In the genomic region with DNA sequence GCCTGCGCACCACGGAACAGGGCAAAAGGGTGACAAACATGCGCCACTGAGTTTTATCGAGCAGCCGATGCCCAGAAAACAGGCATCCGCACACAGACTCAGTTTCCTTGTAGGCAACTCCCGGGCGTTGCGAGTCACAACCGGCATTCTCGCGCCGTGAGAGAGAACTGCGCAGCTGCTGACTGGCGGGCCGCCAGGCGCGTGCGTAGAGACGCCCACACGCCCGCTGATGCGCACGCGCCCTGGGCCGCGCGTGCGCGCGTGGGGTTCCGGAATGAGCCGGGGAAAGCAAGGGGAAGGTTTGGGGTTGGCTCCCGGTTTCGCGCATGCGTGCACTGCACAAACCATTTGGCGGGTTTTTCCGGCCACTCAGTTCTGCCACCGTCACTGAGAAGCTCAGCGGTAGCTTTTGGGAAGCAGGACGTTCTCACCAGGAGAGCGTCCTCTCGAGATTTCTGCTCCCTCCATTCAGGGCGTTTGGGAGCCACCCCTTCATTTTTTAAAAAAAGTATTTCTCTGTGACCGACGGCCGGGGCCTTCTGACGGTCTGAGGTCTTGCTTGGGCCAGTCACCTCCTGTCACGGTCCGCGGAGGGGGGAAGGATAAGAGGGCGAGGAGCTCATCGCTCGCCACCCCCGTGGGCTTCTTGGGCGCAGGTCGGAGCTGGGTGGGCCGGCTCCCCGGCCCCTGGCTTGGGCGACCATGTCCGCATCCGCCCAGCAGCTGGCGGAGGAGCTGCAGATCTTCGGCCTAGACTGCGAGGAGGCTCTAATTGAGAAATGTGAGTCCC, we compare ENCODE assay signal across 8 cellular contexts. TPM values are rescaled to one million over a fixed set of nuclear protein-coding genes. Genes with fewer than 3 reads are reported as not detected.
DNase-seq lines count a peak whose midpoint lies in the region; ATAC-seq and TF ChIP-seq lines count a peak whose summit lies in the region.

A gene with protein sequence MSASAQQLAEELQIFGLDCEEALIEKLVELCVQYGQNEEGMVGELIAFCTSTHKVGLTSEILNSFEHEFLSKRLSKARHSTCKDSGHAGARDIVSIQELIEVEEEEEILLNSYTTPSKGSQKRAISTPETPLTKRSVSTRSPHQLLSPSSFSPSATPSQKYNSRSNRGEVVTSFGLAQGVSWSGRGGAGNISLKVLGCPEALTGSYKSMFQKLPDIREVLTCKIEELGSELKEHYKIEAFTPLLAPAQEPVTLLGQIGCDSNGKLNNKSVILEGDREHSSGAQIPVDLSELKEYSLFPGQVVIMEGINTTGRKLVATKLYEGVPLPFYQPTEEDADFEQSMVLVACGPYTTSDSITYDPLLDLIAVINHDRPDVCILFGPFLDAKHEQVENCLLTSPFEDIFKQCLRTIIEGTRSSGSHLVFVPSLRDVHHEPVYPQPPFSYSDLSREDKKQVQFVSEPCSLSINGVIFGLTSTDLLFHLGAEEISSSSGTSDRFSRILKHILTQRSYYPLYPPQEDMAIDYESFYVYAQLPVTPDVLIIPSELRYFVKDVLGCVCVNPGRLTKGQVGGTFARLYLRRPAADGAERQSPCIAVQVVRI (plus strand): TSS at position 372 of the 790 bp plus-strand sequence. CDS start 331 bp downstream, at position 703.

- H3K27me3 ChIP-seq in right atrium auricular region (no peaks in the 10 kb centered on the region), uterus (no peaks in the 10 kb centered on the region)

- TF ChIP-seq CTCF in right atrium auricular region (IDR thresholded peaks at IDR 0.05) (no peak), uterus (IDR thresholded peaks at IDR 0.05) (no peak)

- H3K9me3 ChIP-seq in right atrium auricular region (no peaks in the 10 kb centered on the region), uterus (no peaks in the 10 kb centered on the region)

- H3K36me3 ChIP-seq in right atrium auricular region (no peaks in the 10 kb centered on the region), uterus (no peaks in the 10 kb centered on the region)

- H3K4me3 ChIP-seq in right atrium auricular region (peak within 1 kb of the TSS; percentile 48 to 68), uterus (peak within 1 kb of the TSS; percentile 54 to 59)

- H3K27ac ChIP-seq in angular gyrus (ENCODE audit: low read depth, low read length) (peak within 1 kb of the TSS; percentile 90), right atrium auricular region (peak within 1 kb of the TSS; percentile 87 to 88), uterus (peak within 1 kb of the TSS; percentile 78 to 87)

- H3K4me1 ChIP-seq in right atrium auricular region, result peaks cover 0 to 18% of the 10 kb centered on the region in 2 donors
- H3K4me1 ChIP-seq in uterus, result no peaks in the 10 kb centered on the region

- intact Hi-C loops in uterus (cut with DNase I; ENCODE audit: low total_unique reads), result no loop called here

- DNase-seq in NCI-H187 treated with DMSO at 0.1 percent for 48 hours (lab: John Stamatoyannopoulos, UW), result peak; percentile 74
- DNase-seq in T-helper 2 cell, result peak; percentile 92 to 97 (median 93)
- peak; percentile 95 for DNase-seq in right atrium auricular region (ENCODE audit: low spot score)
- peak; percentile 73 for DNase-seq in pulmonary artery endothelial cell (ENCODE audit: low read depth, low spot score)
- DNase-seq in uterus, result peak; percentile 95 to 97

- ATAC-seq in GM18499 (IDR thresholded peaks at IDR 0.05; ENCODE audit: insufficient read depth, unreplicated experiment), result peak; percentile 43
- peak; percentile 61 for ATAC-seq in HG02943 (IDR thresholded peaks at IDR 0.05; ENCODE audit: low read depth, unreplicated experiment)

- TF ChIP-seq POLR2A in uterus (IDR thresholded peaks at IDR 0.05), result peak; percentile 63 to 88

RNA-seq across cellular contexts. Expression of the gene that starts here (rescaled TPM):
- total RNA-seq in right atrium auricular region (10 to 100 TPM in 1 of 2 donors, 1 to 10 TPM in 1; 4.5 to 12.4 TPM), pulmonary artery endothelial cell (9.2 and 15.3 TPM in 2 replicates), uterus (10 to 100 TPM in 2 of 4 donors, 1 to 10 TPM in 2; 3.3 to 13.5 (median 7.6) TPM)

Comparison
In these comparisons a context has a peak if more than half of its experiments do, and no peak if none do; other contexts are left out.
1. Peak in every context shown above with its lines: DNase-seq, ATAC-seq, H3K4me3 ChIP-seq and H3K27ac ChIP-seq.